In the genomic region with DNA sequence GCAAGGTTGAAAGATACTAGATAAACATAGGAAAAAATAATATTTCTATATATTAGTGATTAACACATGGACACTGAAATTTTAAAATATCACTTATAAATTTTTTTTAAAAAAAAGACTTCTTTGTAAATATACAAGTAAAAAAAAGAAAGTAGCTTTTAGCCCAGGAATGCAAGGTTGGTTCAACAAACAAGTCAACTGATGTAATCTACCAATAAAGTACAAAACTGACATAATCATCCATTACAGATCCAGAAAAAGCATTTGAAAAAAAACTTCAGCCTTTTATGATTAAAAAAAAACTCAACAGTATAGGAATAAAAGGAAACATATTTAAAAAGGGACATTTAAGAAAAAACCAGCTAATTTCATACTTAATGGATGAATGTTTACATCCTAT, we compare ENCODE assay signal across 22 cellular contexts. TPM values are rescaled to one million over a fixed set of nuclear protein-coding genes. Genes with fewer than 3 reads are reported as not detected.
DNase-seq lines count a peak whose midpoint lies in the region; ATAC-seq, FAIRE-seq and TF ChIP-seq lines count a peak whose summit lies in the region.
"Had no signal": no experiment of that assay in that cellular context is flagged by ENCODE, and none has a peak within 500 bp of the region (broad histone marks: within the 10 kb centered on the region; RNA-seq: fewer than 3 reads in every experiment).

No MANE protein-coding gene starts in this region.

- no peak overlapping the region for H3K4me3 ChIP-seq in K562
- H3K4me3 ChIP-seq: gastrocnemius medialis, pancreas had no signal

- POLR2A ChIA-PET in K562 (lab: Yijun Ruan, JAX) = interaction anchor here (0.9 to 1.2 kb wide), 3 partner anchors 29 to 135 kb away, joined by 3 to 4 read pairs (median 3); no protein-coding TSS in a partner anchor
- POLR2A ChIA-PET in T-cell (lab: Charles Lee) = no interaction called here

- in situ Hi-C loops in ACHN (cut with HindIII; ENCODE audit: low pct_ligation_motif_present, low pct_unique_long_range_greater_than_20kb, low sequenced_read_pairs) (no loop called here), KBM-7 (cut with MboI; ENCODE audit: low pct_unique_long_range_greater_than_20kb, low sequenced_read_pairs) (no loop called here), K562 (cut with MboI) (no loop called here)

- TF ChIP-seq RAD21 in K562 (CRISPR knock-in tag; conservative IDR thresholded peaks at IDR 0.05 in 1 of 2, IDR thresholded peaks at IDR 0.05 in 1 of 2) = no peak

- no peak overlapping the region for H3K27ac ChIP-seq in K562 (ENCODE audit: extremely low read depth, low read depth, low read length)
- H3K27ac ChIP-seq: gastrocnemius medialis, pancreas had no signal

- H3K27me3 ChIP-seq in K562 (ENCODE audit: control insufficient read depth in 2 of 2, insufficient read depth in 2 of 2, low read length in 2 of 2) = no peaks in the 10 kb centered on the region
- H3K27me3 ChIP-seq: gastrocnemius medialis, pancreas had no signal

- H3K9ac ChIP-seq in K562 (ENCODE audit: insufficient read depth in 1 of 2, low read depth in 2 of 2, low read length in 2 of 2) = no peak overlapping the region

- no peaks in the 10 kb centered on the region for H3K79me2 ChIP-seq in K562 (ENCODE audit: control insufficient read depth, insufficient read depth, low read length)

- peaks cover 17% of the 10 kb centered on the region for H3K36me3 Mint-ChIP-seq in T-cell

- BruUV-seq in K562 (replicated peaks; lab: Mats Ljungman, UMichigan) = no TSS peak

- no peak for FAIRE-seq in K562 (lab: Jason Lieb, UNC)
- FAIRE-seq: endometrium, pancreas had no signal

- H3K9me1 ChIP-seq in K562 (ENCODE audit: control insufficient read depth, insufficient read depth, low read length) = no peaks in the 10 kb centered on the region

- peaks cover 8% of the 10 kb centered on the region; the same call in 1 of the 3 replicates for H3K36me3 ChIP-seq in K562 (ENCODE audit: control insufficient read depth, insufficient read depth, low read length)
- H3K36me3 ChIP-seq: pancreas had no signal

- CTCF ChIA-PET in K562 (lab: Yijun Ruan, JAX; ENCODE audit: low intra/inter-chr PET ratio) (no interaction called here), T-cell (lab: Charles Lee) (interaction anchor here in 1 of 2 donors (0.7 kb wide), 1 partner anchor 182 kb away, joined by 3 read pairs; no protein-coding TSS in a partner anchor)

- no peaks in the 10 kb centered on the region for H3K4me1 Mint-ChIP-seq in T-cell

- peak; percentile 5 for DNase-seq in ACHN
- DNase-seq in KBM-7 = peak; percentile 6
- DNase-seq in K562 (ENCODE audit: extremely low read depth in 1 of 4, low spot score in 3 of 4) = peak in 1 of 4 experiments; percentile 24
- peak; percentile 9 for DNase-seq in iris pigment epithelial cell (ENCODE audit: low read depth)
- DNase-seq in C1 segment of cervical spinal cord (lab: John Stamatoyannopoulos, UW) = no peak
- no peak for DNase-seq in T-cell
- DNase-seq: activated CD4-positive, alpha-beta T cell treated with anti-CD3 and anti-CD28 coated beads for 48 hours; CD4-positive, alpha-beta T cell; DMS79; gastrocnemius medialis; NCI-H1417; NCI-H2171; NCI-H526 treated with DMSO at 0.1 percent for 48 hours; pancreas; SHP77 treated with DMSO at 0.1 percent for 48 hours had no signal

- peaks cover 3% of the 10 kb centered on the region; the same call in 1 of the 2 replicates for H3K9me3 ChIP-seq in K562 (replicated peaks; ENCODE audit: control insufficient read depth, insufficient read depth, low read depth, low read length)
- H3K9me3 ChIP-seq: gastrocnemius medialis, pancreas had no signal

- no peak overlapping the region for H3K4me2 ChIP-seq in K562 (ENCODE audit: insufficient read depth, low read length)

- intact Hi-C loops in K562 (cut with micrococcal nuclease) = no loop called here

- H2AFZ ChIP-seq in K562 (ENCODE audit: low read depth, low read length) = no peak overlapping the region

- no peak overlapping the region for H3K4me3 Mint-ChIP-seq in T-cell
- H3K4me3 Mint-ChIP-seq: CD4-positive, alpha-beta T cell; natural killer cell treated with Interleukin-12 subunit alpha and Interleukin-12 subunit beta and Interleukin-15 and Interleukin-18, amount 100 ng/mL, for 72 hours had no signal

- no peak overlapping the region for H3K27ac Mint-ChIP-seq in T-cell
- H3K27ac Mint-ChIP-seq: CD4-positive, alpha-beta T cell; natural killer cell treated with Interleukin-12 subunit alpha and Interleukin-12 subunit beta and Interleukin-15 and Interleukin-18, amount 100 ng/mL, for 72 hours had no signal

- no peak for TF ChIP-seq CTCF in K562 (IDR thresholded peaks at IDR 0.05 in 2 of 3, conservative IDR thresholded peaks at IDR 0.05 in 1 of 3; ENCODE audit: insufficient read depth in 2 of 3, low read depth in 1 of 3, low read length in 3 of 3)

- TF ChIP-seq POLR2A in K562 (conservative IDR thresholded peaks at IDR 0.05) = no peak

- no peak for TF ChIP-seq EP300 in K562 (IDR thresholded peaks at IDR 0.05; ENCODE audit: low read length)

- H3K4me1 ChIP-seq in K562 (replicated peaks in 1 of 2; ENCODE audit: control insufficient read depth in 2 of 2, insufficient read depth in 2 of 2, low read length in 2 of 2) = no peaks in the 10 kb centered on the region
- H3K4me1 ChIP-seq: gastrocnemius medialis, pancreas had no signal

- no peaks in the 10 kb centered on the region for H4K20me1 ChIP-seq in K562 (replicated peaks; ENCODE audit: control insufficient read depth, insufficient read depth, low read length)

- H3K27me3 Mint-ChIP-seq in T-cell = no peaks in the 10 kb centered on the region
- H3K27me3 Mint-ChIP-seq: CD4-positive, alpha-beta T cell; natural killer cell treated with Interleukin-12 subunit alpha and Interleukin-12 subunit beta and Interleukin-15 and Interleukin-18, amount 100 ng/mL, for 72 hours had no signal

- no peak for ATAC-seq in K562
- ATAC-seq in T-cell (replicated peaks in 1 of 4) = no peak
- ATAC-seq in HG03196 (IDR thresholded peaks at IDR 0.05; ENCODE audit: unreplicated experiment) = no peak
- ATAC-seq in esophagus mucosa = no peak
- ATAC-seq: activated naive CD4-positive, alpha-beta T cell treated with anti-CD3 and anti-CD28 coated beads, Interleukin-2, amount 50 U/mL, for 72 hours; gastrocnemius medialis; HCT116; natural killer cell treated with Interleukin-12 subunit alpha and Interleukin-12 subunit beta and Interleukin-15 and Interleukin-18, amount 100 ng/mL, for 72 hours; pancreas; sciatic nerve had no signal

- H3K9me3 Mint-ChIP-seq in T-cell = peaks cover 0 to 35% (median 22%) of the 10 kb centered on the region in 3 donors

TF ChIP-seq in K562, 482 proteins besides CTCF, POLR2A, EP300 and RAD21 (continues in another document):
- TF ChIP-seq NRF1 (conservative IDR thresholded peaks at IDR 0.05 in 1 of 2, IDR thresholded peaks at IDR 0.05 in 1 of 2) = no peak
- TF ChIP-seq SMAD1 (IDR thresholded peaks at IDR 0.05; ENCODE audit: low read depth, low read length, partially characterized antibody) = no peak
- TF ChIP-seq BRD4 (IDR thresholded peaks at IDR 0.05) = no peak
- no peak for TF ChIP-seq GTF2F1 (IDR thresholded peaks at IDR 0.05; ENCODE audit: low read depth, low read length)
- no peak for TF ChIP-seq ZFP36 (IDR thresholded peaks at IDR 0.05; ENCODE audit: low read depth, low read length, partially characterized antibody)
- no peak for TF ChIP-seq FOXM1 (IDR thresholded peaks at IDR 0.05; ENCODE audit: low read depth)
- no peak for TF ChIP-seq FOXM1 (CRISPR knock-in tag; IDR thresholded peaks at IDR 0.05; ENCODE audit: low read depth)
- no peak for TF ChIP-seq ZNF23 (CRISPR knock-in tag; IDR thresholded peaks at IDR 0.05)
- no peak for TF ChIP-seq MTA3 (IDR thresholded peaks at IDR 0.05; ENCODE audit: borderline replicate concordance)

RNA-seq across cellular contexts. Expression of a gene that starts 48.4 kb away (rescaled TPM):
- 22.9 and 43.0 TPM in 2 replicates for total RNA-seq in K562 (2011; cell fraction: chromatin; rRNA removed; ENCODE audit: low replicate concordance)
- total RNA-seq in K562 (2011; cell fraction: nucleolus; rRNA removed) = 6.6 and 7.0 TPM in 2 replicates
- 12.3 and 13.7 TPM in 2 replicates for total RNA-seq in K562 (2011; cell fraction: nucleoplasm; rRNA removed)
- total RNA-seq in K562 (2014; rRNA removed) = 22.1 and 29.3 TPM in 2 replicates
- 36.8 and 39.4 TPM in 2 replicates for total RNA-seq in K562 (2014; rRNA removed; fragmentation: Illumina TruSeq; extraction: Trizol)
- 35.3 and 42.2 TPM in 2 replicates for total RNA-seq in K562 (2015; rRNA removed; fragmentation: Illumina TruSeq; extraction: Trizol)
- total RNA-seq in K562 (2021) = 29.2 and 32.9 TPM in 2 replicates
- 61.5 and 88.9 TPM in 2 replicates for polyA plus RNA-seq in K562 (2011; rRNA removed)
- 19.8 and 40.6 TPM in 2 replicates for polyA plus RNA-seq in K562 (2011; cell fraction: cytosol; rRNA removed)
- polyA plus RNA-seq in K562 (2011; cell fraction: nucleus; rRNA removed) = 21.5 and 37.9 TPM in 2 replicates
- 19.5 and 20.8 TPM in 2 replicates for polyA plus RNA-seq in K562 (2012)
- 36.8 and 45.4 TPM in 2 replicates for polyA plus RNA-seq in K562 (2014; fragmentation: Illumina TruSeq; extraction: Trizol)
- polyA plus RNA-seq in K562 (2014; fragmentation: Nextera tagmentation; extraction: Ambion mirVana) = 1 to 10 TPM; 6.4 to 7.9 TPM
- polyA plus RNA-seq in K562 (2014; rRNA removed) = 22.1 and 23.3 TPM in 2 replicates
- polyA minus RNA-seq in K562 (2011; rRNA and poly(A)+ RNA removed) = 145 and 148 TPM in 2 replicates
- polyA minus RNA-seq in K562 (2011; cell fraction: cytosol; rRNA and poly(A)+ RNA removed) = 50.5 and 61.9 TPM in 2 replicates
- polyA minus RNA-seq in K562 (2011; cell fraction: nucleus; rRNA and poly(A)+ RNA removed) = 8.5 and 19.8 TPM in 2 replicates
- 10 to 100 TPM in 4 of 5 donors, 1 to 10 TPM in 1; 6.2 to 23.4 (median 22.1) TPM for total RNA-seq in T-cell
- 13.5 TPM for total RNA-seq in esophagus mucosa

RNA-seq across cellular contexts. Expression of a gene that starts 48.6 kb away (rescaled TPM):
- total RNA-seq in K562 (2011; cell fraction: chromatin; rRNA removed; ENCODE audit: low replicate concordance) = 2.0 and 10.0 TPM in 2 replicates
- 0.92 and 1.3 TPM in 2 replicates for total RNA-seq in K562 (2011; cell fraction: nucleolus; rRNA removed)
- 2.8 and 2.9 TPM in 2 replicates for total RNA-seq in K562 (2011; cell fraction: nucleoplasm; rRNA removed)
- 1.5 and 1.6 TPM in 2 replicates for total RNA-seq in K562 (2014; rRNA removed)
- 3.1 and 3.9 TPM in 2 replicates for total RNA-seq in K562 (2014; rRNA removed; fragmentation: Illumina TruSeq; extraction: Trizol)
- total RNA-seq in K562 (2015; rRNA removed; fragmentation: Illumina TruSeq; extraction: Trizol) = 2.7 and 2.9 TPM in 2 replicates
- 2.2 TPM in 2 replicates for total RNA-seq in K562 (2021)
- polyA plus RNA-seq in K562 (2011; rRNA removed) = 2.9 and 3.4 TPM in 2 replicates
- 0.42 and 1.2 TPM in 2 replicates for polyA plus RNA-seq in K562 (2011; cell fraction: cytosol; rRNA removed)
- 2.0 and 2.6 TPM in 2 replicates for polyA plus RNA-seq in K562 (2011; cell fraction: nucleus; rRNA removed)
- 1.9 and 2.5 TPM in 2 replicates for polyA plus RNA-seq in K562 (2012)
- 1.9 and 2.3 TPM in 2 replicates for polyA plus RNA-seq in K562 (2014; fragmentation: Illumina TruSeq; extraction: Trizol)
- 1 to 10 TPM; 1.5 to 2.3 TPM for polyA plus RNA-seq in K562 (2014; fragmentation: Nextera tagmentation; extraction: Ambion mirVana)
- 1.6 and 2.0 TPM in 2 replicates for polyA plus RNA-seq in K562 (2014; rRNA removed)
- 3.9 and 4.8 TPM in 2 replicates for polyA minus RNA-seq in K562 (2011; rRNA and poly(A)+ RNA removed)
- polyA minus RNA-seq in K562 (2011; cell fraction: cytosol; rRNA and poly(A)+ RNA removed) = 1.5 and 2.1 TPM in 2 replicates
- polyA minus RNA-seq in K562 (2011; cell fraction: nucleus; rRNA and poly(A)+ RNA removed) = 1.9 and 3.9 TPM in 2 replicates
- 1 to 10 TPM; 6.4 to 9.8 (median 8.5) TPM for total RNA-seq in T-cell
- 2.4 TPM for total RNA-seq in esophagus mucosa

Comparison
In these comparisons a context has a peak if more than half of its experiments do, and no peak if none do; other contexts are left out.
1. DNase-seq: peak in ACHN (single experiment), KBM-7 (single experiment) and iris pigment epithelial cell (single experiment); none in C1 segment of cervical spinal cord (0 of 14) and T-cell (0 of 34).